ENCODE assay signal across 8 cellular contexts in genomic region chr7:116511552-116512523, GRCh38.
DNase-seq lines count a peak whose midpoint lies in the region; ATAC-seq lines count a peak whose summit lies in the region.

No MANE protein-coding gene starts in this region.

- H3K27me3 ChIP-seq in mucosa of rectum (ENCODE audit: control insufficient read depth in 2 of 2, insufficient read depth in 2 of 2, low read length in 2 of 2) (peaks cover 0 to 8% of the 10 kb centered on the region in 2 donors), HAP-1 (ENCODE audit: low read depth) (no peaks in the 10 kb centered on the region)

- peak overlapping the region; percentile 20 to 62 for H3K9ac ChIP-seq in mucosa of rectum (ENCODE audit: low read depth in 1 of 2, low read length in 2 of 2)

- peak; percentile 52 for DNase-seq in Ammon's horn (ENCODE audit: low spot score)
- DNase-seq in NCI-H774 (lab: John Stamatoyannopoulos, UW) = peak; percentile 41
- peak in 1 of 2 donors; percentile 17 for DNase-seq in central memory CD8-positive, alpha-beta T cell (ENCODE audit: low spot score in 2 of 2)
- DNase-seq in SKM-1 treated with dmso at 0.1 percent for 144 hours (lab: John Stamatoyannopoulos, UW; ENCODE audit: unreplicated experiment) = no peak
- no peak for DNase-seq in HAP-1 (ENCODE audit: low spot score in 2 of 2)

- peak overlapping the region; percentile 64 to 78 for H3K27ac ChIP-seq in mucosa of rectum (ENCODE audit: low read depth in 2 of 2, low read length in 2 of 2)

- H3K36me3 ChIP-seq in mucosa of rectum (ENCODE audit: control insufficient read depth in 2 of 2, insufficient read depth in 2 of 2, low read length in 2 of 2) (no peaks in the 10 kb centered on the region), HAP-1 (replicated peaks) (no peaks in the 10 kb centered on the region; the same call in 1 of the 2 replicates)

- in situ Hi-C loops in HAP-1 (cut with MboI; ENCODE audit: low sequenced_read_pairs) = no loop called here

- H3K27ac Mint-ChIP-seq in central memory CD8-positive, alpha-beta T cell (ENCODE audit: low read depth) = peak overlapping the region; percentile 87

- H3K4me3 Mint-ChIP-seq in central memory CD8-positive, alpha-beta T cell = peak overlapping the region; percentile 92

- ATAC-seq in GM18858 (IDR thresholded peaks at IDR 0.05; ENCODE audit: unreplicated experiment) (peak; percentile 99), HG03025 (IDR thresholded peaks at IDR 0.05; ENCODE audit: low FRiP score, unreplicated experiment) (peak; percentile 100)
- ATAC-seq in central memory CD8-positive, alpha-beta T cell (replicated peaks; ENCODE audit: extremely low read depth, poor library complexity, severe bottlenecking) = peak; percentile 95

- H3K4me1 ChIP-seq in mucosa of rectum (ENCODE audit: control insufficient read depth in 2 of 2, insufficient read depth in 2 of 2, low read length in 2 of 2) (peaks cover 0 to 8% of the 10 kb centered on the region in 2 donors), HAP-1 (no peaks in the 10 kb centered on the region)

- H3K9me3 ChIP-seq in mucosa of rectum (ENCODE audit: control insufficient read depth in 2 of 2, low read length in 2 of 2) = no peaks in the 10 kb centered on the region
- H3K9me3 ChIP-seq in HAP-1 = no peaks in the 10 kb centered on the region

- H3K27me3 Mint-ChIP-seq in central memory CD8-positive, alpha-beta T cell = peaks cover 13% of the 10 kb centered on the region

- H3K4me3 ChIP-seq in mucosa of rectum (ENCODE audit: low read length in 2 of 2) (peak overlapping the region; percentile 74 to 78), HAP-1 (no peak overlapping the region)

- H3K36me3 Mint-ChIP-seq in central memory CD8-positive, alpha-beta T cell (ENCODE audit: insufficient read depth) = peaks cover 2% of the 10 kb centered on the region

- H3K4me1 Mint-ChIP-seq in central memory CD8-positive, alpha-beta T cell = peaks cover 20% of the 10 kb centered on the region

- H3K9me3 Mint-ChIP-seq in central memory CD8-positive, alpha-beta T cell = no peaks in the 10 kb centered on the region

Comparison
In these comparisons a context has a peak if more than half of its experiments do, and no peak if none do; other contexts are left out.
1. DNase-seq: peak in Ammon's horn (single experiment) and NCI-H774 (single experiment); none in SKM-1 treated with dmso at 0.1 percent for 144 hours (single experiment) and HAP-1 (0 of 2).
2. Peak in every context shown above with its lines, with median percentiles within 50 percentile points of each other: ATAC-seq.